ENCODE assay signal across 35 cellular contexts in the genomic region with DNA sequence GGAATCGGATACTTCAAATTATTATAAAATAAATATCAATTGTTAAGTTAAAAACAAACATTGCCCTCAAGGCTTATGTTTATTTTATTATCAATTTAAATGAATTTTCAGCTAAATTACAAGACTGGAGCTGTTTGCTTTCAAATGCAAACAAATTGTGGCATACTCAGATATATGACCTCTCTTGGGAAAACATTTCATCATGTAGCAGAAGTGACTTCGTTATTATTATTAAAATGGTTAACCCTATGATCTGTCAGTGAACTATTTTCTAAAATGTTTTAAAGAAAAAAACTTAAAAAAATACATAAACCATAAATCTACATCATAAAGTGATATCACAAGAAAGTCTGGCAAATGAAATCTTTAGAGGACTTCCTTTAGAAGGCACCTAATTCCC.
"Had no signal": no experiment of that assay in that cellular context is flagged by ENCODE, and none has a peak within 500 bp of the region (broad histone marks: within the 10 kb centered on the region; RNA-seq: fewer than 3 reads in every experiment).

No MANE protein-coding gene starts in this region.

- H3K27me3 ChIP-seq: MG63, Peyer's patch, SJSA1 had no signal

- H3K4me1 ChIP-seq: Peyer's patch, SJSA1 had no signal

- H3K4me3 ChIP-seq: MG63, Peyer's patch, SJSA1 had no signal

- H3K9me3 ChIP-seq: Peyer's patch, SJSA1 had no signal

- H3K36me3 ChIP-seq: MG63, Peyer's patch, SJSA1, WERI-Rb-1 had no signal

- ATAC-seq: activated CD8-positive, alpha-beta memory T cell treated with anti-CD3 and anti-CD28 coated beads, Interleukin-2, amount 10 ng/mL, durations not matched to agents 7 days and 5 days; activated naive CD8-positive, alpha-beta T cell treated with anti-CD3 and anti-CD28 coated beads, Interleukin-2, amount 50 U/mL, for 24 hours; PC-3 had no signal

- H3K27ac ChIP-seq: Peyer's patch, SJSA1, WERI-Rb-1 had no signal

- DNase-seq: activated CD4-positive, alpha-beta memory T cell treated with anti-CD3 and anti-CD28 coated beads, Interleukin-2, amount 10 ng/mL, durations not matched to agents 7 days and 5 days; activated CD4-positive, alpha-beta T cell treated with anti-CD3 and anti-CD28 coated beads for 1 hour; activated CD4-positive, alpha-beta T cell treated with anti-CD3 and anti-CD28 coated beads for 48 hours; activated CD4-positive, CD25-positive, alpha-beta regulatory T cell; activated CD8-positive, alpha-beta memory T cell treated with anti-CD3 and anti-CD28 coated beads for 24 hours; activated CD8-positive, alpha-beta memory T cell treated with anti-CD3 and anti-CD28 coated beads, Interleukin-2, amount 10 ng/mL, durations not matched to agents 7 days and 5 days; activated CD8-positive, alpha-beta memory T cell treated with anti-CD3 and anti-CD28 coated beads, Interleukin-2, amount 50 U/mL, for 48 hours; activated effector memory CD4-positive, alpha-beta T cell treated with Interleukin-2 at 50 U/mL for 16 hours; activated naive CD4-positive, alpha-beta T cell treated with anti-CD3 and anti-CD28 coated beads, Interleukin-2, amount 10 ng/mL, durations not matched to agents 7 days and 5 days; activated naive CD8-positive, alpha-beta T cell treated with anti-CD3 and anti-CD28 coated beads, Interleukin-2, amount 50 U/mL, for 24 hours; activated T-cell treated with anti-CD3 and anti-CD28 coated beads, Interleukin-2, amount 50 U/mL, for 48 hours; anterior cingulate cortex; caudate nucleus; cerebellar nuclear complex; Kasumi-1; MG63; MV-4-11; NCI-H1092; NCI-H1436 treated with DMSO at 0.1 percent for 48 hours; NCI-H1694 treated with DMSO at 0.1 percent for 48 hours; NCI-H2081; NCI-H2171 treated with DMSO at 0.1 percent for 48 hours; NCI-H2227 treated with DMSO at 0.1 percent for 48 hours; NCI-H510A treated with DMSO at 0.1 percent for 48 hours; NCI-H526 treated with DMSO at 0.1 percent for 48 hours; NCI-H82; NK-92 treated with Interleukin-12 subunit alpha and Interleukin-12 subunit beta, amount 100 ng/mL, for 24 hours; PC-3; Peyer's patch; RPMI8226; SHP77 treated with DMSO at 0.1 percent for 48 hours; T1000; WERI-Rb-1 had no signal

- FAIRE-seq: bronchial epithelial cell had no signal
